Comparison of ENCODE assay signal across 8 cellular contexts in genomic region chr20:54207743-54208491, GRCh38. TPM values are rescaled to one million over a fixed set of nuclear protein-coding genes. Genes with fewer than 3 reads are reported as not detected.
DNase-seq lines count a peak whose midpoint lies in the region; ATAC-seq and TF ChIP-seq lines count a peak whose summit lies in the region.

A gene with protein sequence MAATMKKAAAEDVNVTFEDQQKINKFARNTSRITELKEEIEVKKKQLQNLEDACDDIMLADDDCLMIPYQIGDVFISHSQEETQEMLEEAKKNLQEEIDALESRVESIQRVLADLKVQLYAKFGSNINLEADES (plus strand): TSS chr20:54208087. CDS start chr20:54208101, 14 bp downstream.

- TF ChIP-seq CTCF in sigmoid colon (IDR thresholded peaks at IDR 0.05), result peak in 3 of 4 experiments; percentile 68 to 79 (median 76)

- no peaks in the 10 kb centered on the region for H3K27me3 ChIP-seq in sigmoid colon

- H3K27ac ChIP-seq in sigmoid colon, result peak within 1 kb of the TSS; percentile 88 to 97 (median 90)

- TF ChIP-seq EP300 in sigmoid colon (IDR thresholded peaks at IDR 0.05), result peak in 1 of 4 donors; percentile 7

- no peaks in the 10 kb centered on the region for H3K36me3 ChIP-seq in sigmoid colon

- intact Hi-C loops in sigmoid colon (cut with DNase I), result loop anchor here (5.0 to 10.0 kb wide), 3 partner anchors 293 to 631 kb away; partner anchors contain the start of gene ZNF217

- DNase-seq in SIG-M5 treated with dmso at 0.1 percent for 504 hours (lab: John Stamatoyannopoulos, UW; ENCODE audit: unreplicated experiment) (peak; percentile 99), SIG-M5 (lab: John Stamatoyannopoulos, UW) (no peak), NCI-H187 (lab: John Stamatoyannopoulos, UW) (peak; percentile 73 to 89), T1000 (lab: John Stamatoyannopoulos, UW) (peak; percentile 96), astrocyte of the hippocampus (ENCODE audit: low read depth, low spot score) (peak; percentile 94), hypothalamus (lab: John Stamatoyannopoulos, UW) (peak; percentile 26 to 97 (median 76)), sigmoid colon (peak; percentile 85)

- H3K4me3 ChIP-seq in sigmoid colon, result peak within 1 kb of the TSS; percentile 82 to 98 (median 84)

- peaks cover 0 to 41% (median 30%) of the 10 kb centered on the region in 4 donors for H3K4me1 ChIP-seq in sigmoid colon

- no peak for TF ChIP-seq POLR2A in sigmoid colon (IDR thresholded peaks at IDR 0.05)

- H3K9me3 ChIP-seq in sigmoid colon, result no peaks in the 10 kb centered on the region

- ATAC-seq in HG02970 (IDR thresholded peaks at IDR 0.05; ENCODE audit: low FRiP score, unreplicated experiment), result peak; percentile 94

- 0 to 1% methylated on average over 73 of the region's 73 CpGs for WGBS in sigmoid colon, 2 donors

RNA-seq across cellular contexts. Expression of the gene that starts here (rescaled TPM):
- total RNA-seq in sigmoid colon, result 100 to 1,000 TPM in 3 of 4 donors, 10 to 100 TPM in 1; 75.9 to 284 (median 180) TPM
- polyA plus RNA-seq in sigmoid colon, result 100 to 1,000 TPM in 1 of 3 donors, 10 to 100 TPM in 2; 55.3 to 101 (median 55.9) TPM
